Comparison of ENCODE assay signal across 8 cellular contexts in genomic region chr9:114898741-114899140, GRCh38. TPM values are rescaled to one million over a fixed set of nuclear protein-coding genes. Genes with fewer than 3 reads are reported as not detected.
DNase-seq lines count a peak whose midpoint lies in the region; ATAC-seq and TF ChIP-seq lines count a peak whose summit lies in the region.

No MANE protein-coding gene starts in this region.

- no peak for TF ChIP-seq POLR2A in tibial nerve (IDR thresholded peaks at IDR 0.05)

- H3K9me3 ChIP-seq in CD8-positive, alpha-beta T cell (ENCODE audit: low read length): no peaks in the 10 kb centered on the region
- no peaks in the 10 kb centered on the region for H3K9me3 ChIP-seq in SJCRH30 (replicated peaks)
- no peaks in the 10 kb centered on the region for H3K9me3 ChIP-seq in tibial nerve

- peak; percentile 67 to 88 (median 75) for DNase-seq in CD8-positive, alpha-beta T cell
- DNase-seq in T-helper 22 cell (ENCODE audit: low read depth) (peak; percentile 79), dermis blood vessel endothelial cell (peak; percentile 88), SJCRH30 (no peak), tibial nerve (ENCODE audit: low spot score in 2 of 2) (no peak), WTC11 (ENCODE audit: low spot score) (no peak)
- DNase-seq in stimulated activated CD4-positive, alpha-beta T cell treated with anti-CD3 and anti-CD28 coated beads, TNF-alpha, amount 100 ng/mL, for 1 hour (ENCODE audit: low read depth in 3 of 3, low spot score in 1 of 3): peak in 2 of 3 donors; percentile 53 to 54

- ATAC-seq in CD8-positive, alpha-beta T cell: peak; percentile 89
- ATAC-seq in HG02884 (IDR thresholded peaks at IDR 0.05; ENCODE audit: unreplicated experiment) (peak; percentile 65), WTC11 (no peak)

- H3K4me1 ChIP-seq in CD8-positive, alpha-beta T cell (ENCODE audit: insufficient read depth, low read length): peaks cover 95% of the 10 kb centered on the region
- H3K4me1 ChIP-seq in SJCRH30 (peaks cover 19% of the 10 kb centered on the region), tibial nerve (peaks cover 0 to 21% (median 15%) of the 10 kb centered on the region in 4 donors)

- H3K27me3 Mint-ChIP-seq in CD8-positive, alpha-beta T cell (ENCODE audit: low read depth): no peaks in the 10 kb centered on the region
- H3K27me3 Mint-ChIP-seq in WTC11 (ENCODE audit: low read depth): peaks cover 6% of the 10 kb centered on the region; the same call in 1 of the 2 replicates

- H3K27ac ChIP-seq in CD8-positive, alpha-beta T cell (ENCODE audit: low read depth, low read length): peak overlapping the region; percentile 28
- H3K27ac ChIP-seq in SJCRH30 (no peak overlapping the region), tibial nerve (no peak overlapping the region)

- no peaks in the 10 kb centered on the region for H3K9me3 Mint-ChIP-seq in CD8-positive, alpha-beta T cell
- no peaks in the 10 kb centered on the region for H3K9me3 Mint-ChIP-seq in WTC11

- intact Hi-C loops in CD8-positive, alpha-beta T cell (cut with DNase I, micrococcal nuclease): loop anchor here (1.0 to 10.0 kb wide), 6 partner anchors 10 to 501 kb away; partner anchors contain the start of gene ATP6V1G1 (in 1 of the 2)

- peaks cover 9% of the 10 kb centered on the region for H3K36me3 ChIP-seq in CD8-positive, alpha-beta T cell (ENCODE audit: insufficient read depth, low read length)
- H3K36me3 ChIP-seq in SJCRH30 (no peaks in the 10 kb centered on the region), tibial nerve (no peaks in the 10 kb centered on the region)

- no peak overlapping the region for H3K27ac Mint-ChIP-seq in CD8-positive, alpha-beta T cell
- no peak overlapping the region for H3K27ac Mint-ChIP-seq in WTC11

- H3K4me3 ChIP-seq in CD8-positive, alpha-beta T cell (ENCODE audit: low read depth, low read length): no peak overlapping the region
- H3K4me3 ChIP-seq in SJCRH30 (no peak overlapping the region), tibial nerve (no peak overlapping the region)

- H3K4me1 Mint-ChIP-seq in CD8-positive, alpha-beta T cell (ENCODE audit: low read depth): peaks cover 45% of the 10 kb centered on the region
- peaks cover 15% of the 10 kb centered on the region for H3K4me1 Mint-ChIP-seq in WTC11

- POLR2A ChIA-PET in CD8-positive, alpha-beta T cell (lab: Charles Lee): interaction anchor here (0.6 to 4.9 kb wide), 19 partner anchors 9 to 490 kb away, joined by 3 to 50 read pairs (median 4); partner anchors contain the start of gene TNFSF8
- POLR2A ChIA-PET in WTC11 (lab: Charles Lee): no interaction called here

- no peak for TF ChIP-seq EP300 in tibial nerve (IDR thresholded peaks at IDR 0.05)

- WGBS in tibial nerve, 2 donors: 69 to 77% methylated on average over 9 of the region's 9 CpGs

- no peak overlapping the region for H3K4me3 Mint-ChIP-seq in CD8-positive, alpha-beta T cell
- H3K4me3 Mint-ChIP-seq in WTC11: no peak overlapping the region

- CTCF ChIA-PET in CD8-positive, alpha-beta T cell (lab: Charles Lee): interaction anchor here (0.6 to 3.8 kb wide), 12 partner anchors 8 to 217 kb away, joined by 3 to 27 read pairs (median 4); no protein-coding TSS in a partner anchor
- CTCF ChIA-PET in WTC11 (lab: Charles Lee): interaction anchor here (1.1 kb wide), 3 partner anchors 8 to 245 kb away, joined by 3 to 7 read pairs (median 3); no protein-coding TSS in a partner anchor

- no peak for TF ChIP-seq CTCF in CD8-positive, alpha-beta T cell (IDR thresholded peaks at IDR 0.05)
- TF ChIP-seq CTCF in tibial nerve (IDR thresholded peaks at IDR 0.05): no peak
- TF ChIP-seq CTCF in WTC11 (IDR thresholded peaks at IDR 0.05): no peak

- peaks cover 41% of the 10 kb centered on the region for H3K36me3 Mint-ChIP-seq in CD8-positive, alpha-beta T cell
- no peaks in the 10 kb centered on the region for H3K36me3 Mint-ChIP-seq in WTC11

- no peaks in the 10 kb centered on the region for H3K27me3 ChIP-seq in CD8-positive, alpha-beta T cell (ENCODE audit: insufficient read depth, low read length)
- H3K27me3 ChIP-seq in SJCRH30 (no peaks in the 10 kb centered on the region), tibial nerve (no peaks in the 10 kb centered on the region)

TF ChIP-seq in WTC11, 78 proteins besides CTCF, POLR2A, EP300 and RAD21:
- no peak for TF ChIP-seq OVOL2 (CRISPR knock-in tag; IDR thresholded peaks at IDR 0.05; ENCODE audit: borderline replicate concordance)
- TF ChIP-seq NFE2L1 (CRISPR knock-in tag; IDR thresholded peaks at IDR 0.05): no peak
- TF ChIP-seq MYBL2 (CRISPR knock-in tag; IDR thresholded peaks at IDR 0.05): no peak
- no peak for TF ChIP-seq ELF4 (CRISPR knock-in tag; IDR thresholded peaks at IDR 0.05; ENCODE audit: low read depth)
- TF ChIP-seq FOXP4 (CRISPR knock-in tag; IDR thresholded peaks at IDR 0.05): no peak
- no peak for TF ChIP-seq ZNF396 (CRISPR knock-in tag; IDR thresholded peaks at IDR 0.05; ENCODE audit: borderline replicate concordance)
- no peak for TF ChIP-seq USF1 (CRISPR knock-in tag; IDR thresholded peaks at IDR 0.05)
TF ChIP-seq in WTC11: peak in this region for 0.

RNA-seq across cellular contexts. Expression of gene TNFSF8, which starts 31.6 kb away (rescaled TPM):
- 10 to 100 TPM; 47.7 to 49.3 TPM for total RNA-seq in CD8-positive, alpha-beta T cell
- total RNA-seq in dermis blood vessel endothelial cell (not detected in 2 replicates), tibial nerve (1 to 10 TPM in 3 of 4 donors, under 1 TPM in 1; 0.84 to 8.1 (median 2.3) TPM), WTC11 (2021) (0.25 TPM in 1 of 3 replicates, not detected in the others)
- not detected in 2 replicates for total RNA-seq in SJCRH30 (2014; rRNA removed; shearing (Covaris generic))

Comparison
In these comparisons a context has a peak if more than half of its experiments do, and no peak if none do; other contexts are left out.
1. DNase-seq: peak in CD8-positive, alpha-beta T cell (7 of 7), T-helper 22 cell (single experiment), dermis blood vessel endothelial cell (single experiment) and stimulated activated CD4-positive, alpha-beta T cell treated with anti-CD3 and anti-CD28 coated beads, TNF-alpha, amount 100 ng/mL, for 1 hour (2 of 3); none in SJCRH30 (0 of 2), tibial nerve (0 of 2) and WTC11 (single experiment).
2. RNA of gene TNFSF8, which starts 31.6 kb away (total RNA-seq): 47.7 to 49.3 TPM in CD8-positive, alpha-beta T cell; 0.84 to 8.1 TPM in tibial nerve, not detected in dermis blood vessel endothelial cell, not detected in SJCRH30 and 0.25 TPM in WTC11; every median in the first group is over 4 times any median in the second.